ENCODE assay signal across 23 cellular contexts in the genomic region with DNA sequence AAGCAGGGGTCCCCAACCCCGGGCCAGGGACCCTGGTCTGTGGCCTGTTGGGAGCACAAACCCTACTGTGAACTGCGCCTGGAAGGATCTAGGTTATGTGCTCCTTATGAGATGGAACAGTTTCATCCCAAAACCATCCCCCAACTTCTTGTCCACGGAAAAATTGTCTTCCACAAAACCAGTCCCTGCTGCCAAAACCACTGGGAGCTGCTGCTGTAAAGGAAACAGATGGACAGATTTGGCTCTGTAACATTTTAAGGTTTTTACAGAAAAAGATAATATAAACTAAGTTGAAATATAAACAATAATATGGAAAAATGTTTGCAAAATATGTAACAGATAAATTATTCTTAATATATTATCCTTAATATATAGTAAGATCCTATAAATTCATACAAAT.
"Had no signal": no experiment of that assay in that cellular context is flagged by ENCODE, and none has a peak within 500 bp of the region (broad histone marks: within the 10 kb centered on the region; RNA-seq: fewer than 3 reads in every experiment).

No MANE protein-coding gene starts in this region.

- H3K27me3 ChIP-seq: body of pancreas, cardiac muscle cell, esophagus squamous epithelium, heart left ventricle, neutrophil, ovary, tibial artery had no signal

- H3K36me3 ChIP-seq: ovary, WERI-Rb-1 had no signal

- ATAC-seq: activated CD8-positive, alpha-beta T cell treated with anti-CD3 and anti-CD28 coated beads, Interleukin-2, amount 10 ng/mL, durations not matched to agents 7 days and 5 days; activated naive CD8-positive, alpha-beta T cell treated with anti-CD3 and anti-CD28 coated beads, Interleukin-2, amount 50 U/mL, for 24 hours; body of pancreas; effector memory CD8-positive, alpha-beta T cell; heart left ventricle; left colon; psoas muscle; right cardiac atrium had no signal

- FAIRE-seq: keratinocyte had no signal

- DNase-seq: activated CD4-positive, alpha-beta T cell treated with anti-CD3 and anti-CD28 coated beads for 1 hour; activated CD4-positive, alpha-beta T cell treated with anti-CD3 and anti-CD28 coated beads, Interleukin-2, amount 50 U/mL, for 1 hour; activated CD8-positive, alpha-beta T cell treated with anti-CD3 and anti-CD28 coated beads, Interleukin-2, amount 10 ng/mL, durations not matched to agents 7 days and 5 days; activated gamma-delta T cell; activated naive CD4-positive, alpha-beta T cell treated with anti-CD3 and anti-CD28 coated beads, Interleukin-2, amount 50 U/mL, for 16 hours; activated naive CD8-positive, alpha-beta T cell treated with anti-CD3 and anti-CD28 coated beads, Interleukin-2, amount 50 U/mL, for 24 hours; body of pancreas; effector memory CD8-positive, alpha-beta T cell; esophagus squamous epithelium; heart left ventricle; left colon; mesenchymal stem cell; ovary; psoas muscle; right cardiac atrium; stimulated activated CD4-positive, alpha-beta T cell treated with anti-CD3 and anti-CD28 coated beads, Interleukin-12 subunit alpha, Interleukin-12 subunit beta, amount 100 ng/mL, for 4 hours; stimulated activated CD4-positive, alpha-beta T cell treated with anti-CD3 and anti-CD28 coated beads, Interleukin-1b, Interleukin-23, amount 100 ng/mL, for 48 hours; T-helper 1 cell; tibial artery; WERI-Rb-1 had no signal

- H3K27ac ChIP-seq: body of pancreas, cardiac muscle cell, esophagus squamous epithelium, heart left ventricle, neutrophil, ovary, psoas muscle, tibial artery, WERI-Rb-1 had no signal

- H3K9me3 ChIP-seq: body of pancreas, esophagus squamous epithelium, heart left ventricle, neutrophil, ovary, psoas muscle, tibial artery had no signal

- H3K4me1 ChIP-seq: body of pancreas, esophagus squamous epithelium, heart left ventricle, psoas muscle, tibial artery had no signal

- H3K4me3 ChIP-seq: body of pancreas, cardiac muscle cell, esophagus squamous epithelium, heart left ventricle, ovary, psoas muscle, tibial artery had no signal
